In the genomic region with DNA sequence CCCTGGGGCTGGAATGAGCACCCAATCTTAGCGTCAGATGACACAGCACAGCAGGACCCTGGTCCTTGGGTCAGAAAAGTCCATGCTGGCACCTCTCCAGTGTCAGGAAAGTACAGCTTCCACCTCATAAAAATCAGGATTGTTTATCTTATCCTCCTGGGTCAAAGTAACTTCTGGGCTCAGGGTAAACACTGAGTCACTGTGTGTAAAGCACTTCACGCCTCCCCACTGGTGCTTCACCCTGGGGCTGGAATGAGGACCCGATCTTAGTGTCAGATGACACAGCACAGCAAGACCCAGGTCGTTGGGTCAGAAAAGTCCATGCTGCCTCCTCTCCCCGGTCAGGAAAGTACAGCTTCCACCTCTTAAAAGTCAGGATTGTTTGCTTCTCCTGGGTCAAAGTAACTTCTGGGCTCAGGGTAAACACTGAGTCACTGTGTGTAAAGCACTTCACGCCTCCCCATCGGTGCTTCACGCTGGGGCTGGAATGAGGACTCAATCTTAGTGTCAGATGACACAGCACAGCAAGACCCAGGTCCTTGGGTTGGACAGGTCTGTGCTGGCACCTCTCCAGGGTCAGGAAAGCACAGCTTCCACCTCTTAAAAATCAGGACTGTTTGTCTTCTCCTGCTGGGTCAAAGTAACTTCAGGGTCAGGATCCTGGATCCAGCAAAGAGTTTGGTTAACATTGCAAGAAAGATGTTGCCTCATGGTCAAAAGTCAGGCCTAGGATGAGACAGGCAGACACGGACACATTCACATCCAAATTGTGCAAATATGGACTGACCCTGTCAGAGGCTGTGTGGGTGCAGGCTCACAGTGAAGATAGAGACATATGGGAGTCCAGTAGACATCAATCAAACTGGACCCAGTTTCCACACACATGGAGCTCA, we compare ENCODE assay signal across 1 cellular context.
TF ChIP-seq lines count a peak whose summit lies in the region.

No MANE protein-coding gene starts in this region.

TF ChIP-seq in HepG2, 621 proteins besides CTCF, POLR2A, EP300 and RAD21 (continued from another document and continues in another):
- TF ChIP-seq, protein P1, sequence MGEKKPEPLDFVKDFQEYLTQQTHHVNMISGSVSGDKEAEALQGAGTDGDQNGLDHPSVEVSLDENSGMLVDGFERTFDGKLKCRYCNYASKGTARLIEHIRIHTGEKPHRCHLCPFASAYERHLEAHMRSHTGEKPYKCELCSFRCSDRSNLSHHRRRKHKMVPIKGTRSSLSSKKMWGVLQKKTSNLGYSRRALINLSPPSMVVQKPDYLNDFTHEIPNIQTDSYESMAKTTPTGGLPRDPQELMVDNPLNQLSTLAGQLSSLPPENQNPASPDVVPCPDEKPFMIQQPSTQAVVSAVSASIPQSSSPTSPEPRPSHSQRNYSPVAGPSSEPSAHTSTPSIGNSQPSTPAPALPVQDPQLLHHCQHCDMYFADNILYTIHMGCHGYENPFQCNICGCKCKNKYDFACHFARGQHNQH (CRISPR knock-in tag; IDR thresholded peaks at IDR 0.05) = peak; percentile 92
- TF ChIP-seq REL (CRISPR knock-in tag; conservative IDR thresholded peaks at IDR 0.05) (no peak), ZSCAN31 (CRISPR knock-in tag; IDR thresholded peaks at IDR 0.05; ENCODE audit: low read depth) (no peak), RAD51 (IDR thresholded peaks at IDR 0.05; ENCODE audit: borderline replicate concordance) (no peak), RARG (CRISPR knock-in tag; IDR thresholded peaks at IDR 0.05; ENCODE audit: low read depth) (0 out of 2 replicates have a peak, but pooled peaks have one; percentile 89), PAF1 (CRISPR knock-in tag; IDR thresholded peaks at IDR 0.05) (no peak), ZNF510 (CRISPR knock-in tag; IDR thresholded peaks at IDR 0.05; ENCODE audit: low read depth) (peak; percentile 83; the same call in 1 of the 2 replicates), RBFOX2 (IDR thresholded peaks at IDR 0.05; ENCODE audit: low read depth, low read length) (no peak), NCOA2 (CRISPR knock-in tag; IDR thresholded peaks at IDR 0.05) (peak; percentile 66; the same call in 1 of the 2 replicates), HOXA7 (CRISPR knock-in tag; IDR thresholded peaks at IDR 0.05) (no peak), ZNF598 (CRISPR knock-in tag; IDR thresholded peaks at IDR 0.05; ENCODE audit: borderline replicate concordance) (no peak), KAT8 (CRISPR knock-in tag; IDR thresholded peaks at IDR 0.05) (peak; percentile 33; the same call in 1 of the 2 replicates), ZNF225 (CRISPR knock-in tag; IDR thresholded peaks at IDR 0.05) (no peak), MIXL1 (CRISPR knock-in tag; IDR thresholded peaks at IDR 0.05) (peak; percentile 61), NR3C1 (CRISPR knock-in tag; IDR thresholded peaks at IDR 0.05) (no peak), PRMT3 (CRISPR knock-in tag; IDR thresholded peaks at IDR 0.05; ENCODE audit: borderline replicate concordance, low read depth) (0 out of 2 replicates have a peak, but pooled peaks have one; percentile 66), CREB1 (IDR thresholded peaks at IDR 0.05) (peak; percentile 73), CREB1 (CRISPR knock-in tag; IDR thresholded peaks at IDR 0.05) (peak; percentile 81)
- TF ChIP-seq, protein P2, sequence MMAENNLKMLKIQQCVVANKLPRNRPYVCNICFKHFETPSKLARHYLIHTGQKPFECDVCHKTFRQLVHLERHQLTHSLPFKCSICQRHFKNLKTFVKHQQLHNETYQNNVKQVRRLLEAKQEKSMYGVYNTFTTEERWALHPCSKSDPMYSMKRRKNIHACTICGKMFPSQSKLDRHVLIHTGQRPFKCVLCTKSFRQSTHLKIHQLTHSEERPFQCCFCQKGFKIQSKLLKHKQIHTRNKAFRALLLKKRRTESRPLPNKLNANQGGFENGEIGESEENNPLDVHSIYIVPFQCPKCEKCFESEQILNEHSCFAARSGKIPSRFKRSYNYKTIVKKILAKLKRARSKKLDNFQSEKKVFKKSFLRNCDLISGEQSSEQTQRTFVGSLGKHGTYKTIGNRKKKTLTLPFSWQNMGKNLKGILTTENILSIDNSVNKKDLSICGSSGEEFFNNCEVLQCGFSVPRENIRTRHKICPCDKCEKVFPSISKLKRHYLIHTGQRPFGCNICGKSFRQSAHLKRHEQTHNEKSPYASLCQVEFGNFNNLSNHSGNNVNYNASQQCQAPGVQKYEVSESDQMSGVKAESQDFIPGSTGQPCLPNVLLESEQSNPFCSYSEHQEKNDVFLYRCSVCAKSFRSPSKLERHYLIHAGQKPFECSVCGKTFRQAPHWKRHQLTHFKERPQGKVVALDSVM (CRISPR knock-in tag; IDR thresholded peaks at IDR 0.05) = peak; percentile 40; the same call in 1 of the 2 replicates
- TF ChIP-seq, protein P3, sequence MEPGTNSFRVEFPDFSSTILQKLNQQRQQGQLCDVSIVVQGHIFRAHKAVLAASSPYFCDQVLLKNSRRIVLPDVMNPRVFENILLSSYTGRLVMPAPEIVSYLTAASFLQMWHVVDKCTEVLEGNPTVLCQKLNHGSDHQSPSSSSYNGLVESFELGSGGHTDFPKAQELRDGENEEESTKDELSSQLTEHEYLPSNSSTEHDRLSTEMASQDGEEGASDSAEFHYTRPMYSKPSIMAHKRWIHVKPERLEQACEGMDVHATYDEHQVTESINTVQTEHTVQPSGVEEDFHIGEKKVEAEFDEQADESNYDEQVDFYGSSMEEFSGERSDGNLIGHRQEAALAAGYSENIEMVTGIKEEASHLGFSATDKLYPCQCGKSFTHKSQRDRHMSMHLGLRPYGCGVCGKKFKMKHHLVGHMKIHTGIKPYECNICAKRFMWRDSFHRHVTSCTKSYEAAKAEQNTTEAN (CRISPR knock-in tag; conservative IDR thresholded peaks at IDR 0.05) = peak; percentile 52; the same call in 1 of the 2 replicates
- TF ChIP-seq, protein P4, sequence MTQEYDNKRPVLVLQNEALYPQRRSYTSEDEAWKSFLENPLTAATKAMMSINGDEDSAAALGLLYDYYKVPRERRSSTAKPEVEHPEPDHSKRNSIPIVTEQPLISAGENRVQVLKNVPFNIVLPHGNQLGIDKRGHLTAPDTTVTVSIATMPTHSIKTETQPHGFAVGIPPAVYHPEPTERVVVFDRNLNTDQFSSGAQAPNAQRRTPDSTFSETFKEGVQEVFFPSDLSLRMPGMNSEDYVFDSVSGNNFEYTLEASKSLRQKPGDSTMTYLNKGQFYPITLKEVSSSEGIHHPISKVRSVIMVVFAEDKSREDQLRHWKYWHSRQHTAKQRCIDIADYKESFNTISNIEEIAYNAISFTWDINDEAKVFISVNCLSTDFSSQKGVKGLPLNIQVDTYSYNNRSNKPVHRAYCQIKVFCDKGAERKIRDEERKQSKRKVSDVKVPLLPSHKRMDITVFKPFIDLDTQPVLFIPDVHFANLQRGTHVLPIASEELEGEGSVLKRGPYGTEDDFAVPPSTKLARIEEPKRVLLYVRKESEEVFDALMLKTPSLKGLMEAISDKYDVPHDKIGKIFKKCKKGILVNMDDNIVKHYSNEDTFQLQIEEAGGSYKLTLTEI (CRISPR knock-in tag; conservative IDR thresholded peaks at IDR 0.05) = no peak
- TF ChIP-seq, protein P5, sequence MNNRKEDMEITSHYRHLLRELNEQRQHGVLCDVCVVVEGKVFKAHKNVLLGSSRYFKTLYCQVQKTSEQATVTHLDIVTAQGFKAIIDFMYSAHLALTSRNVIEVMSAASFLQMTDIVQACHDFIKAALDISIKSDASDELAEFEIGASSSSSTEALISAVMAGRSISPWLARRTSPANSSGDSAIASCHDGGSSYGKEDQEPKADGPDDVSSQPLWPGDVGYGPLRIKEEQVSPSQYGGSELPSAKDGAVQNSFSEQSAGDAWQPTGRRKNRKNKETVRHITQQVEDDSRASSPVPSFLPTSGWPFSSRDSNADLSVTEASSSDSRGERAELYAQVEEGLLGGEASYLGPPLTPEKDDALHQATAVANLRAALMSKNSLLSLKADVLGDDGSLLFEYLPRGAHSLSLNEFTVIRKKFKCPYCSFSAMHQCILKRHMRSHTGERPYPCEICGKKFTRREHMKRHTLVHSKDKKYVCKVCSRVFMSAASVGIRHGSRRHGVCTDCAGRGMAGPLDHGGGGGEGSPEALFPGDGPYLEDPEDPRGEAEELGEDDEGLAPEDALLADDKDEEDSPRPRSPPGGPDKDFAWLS (CRISPR knock-in tag; IDR thresholded peaks at IDR 0.05; ENCODE audit: borderline replicate concordance) = no peak
- TF ChIP-seq, protein P6, sequence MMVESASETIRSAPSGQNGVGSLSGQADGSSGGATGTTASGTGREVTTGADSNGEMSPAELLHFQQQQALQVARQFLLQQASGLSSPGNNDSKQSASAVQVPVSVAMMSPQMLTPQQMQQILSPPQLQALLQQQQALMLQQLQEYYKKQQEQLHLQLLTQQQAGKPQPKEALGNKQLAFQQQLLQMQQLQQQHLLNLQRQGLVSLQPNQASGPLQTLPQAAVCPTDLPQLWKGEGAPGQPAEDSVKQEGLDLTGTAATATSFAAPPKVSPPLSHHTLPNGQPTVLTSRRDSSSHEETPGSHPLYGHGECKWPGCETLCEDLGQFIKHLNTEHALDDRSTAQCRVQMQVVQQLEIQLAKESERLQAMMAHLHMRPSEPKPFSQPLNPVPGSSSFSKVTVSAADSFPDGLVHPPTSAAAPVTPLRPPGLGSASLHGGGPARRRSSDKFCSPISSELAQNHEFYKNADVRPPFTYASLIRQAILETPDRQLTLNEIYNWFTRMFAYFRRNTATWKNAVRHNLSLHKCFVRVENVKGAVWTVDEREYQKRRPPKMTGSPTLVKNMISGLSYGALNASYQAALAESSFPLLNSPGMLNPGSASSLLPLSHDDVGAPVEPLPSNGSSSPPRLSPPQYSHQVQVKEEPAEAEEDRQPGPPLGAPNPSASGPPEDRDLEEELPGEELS (CRISPR knock-in tag; IDR thresholded peaks at IDR 0.05) = peak; percentile 88
- TF ChIP-seq, protein P7, sequence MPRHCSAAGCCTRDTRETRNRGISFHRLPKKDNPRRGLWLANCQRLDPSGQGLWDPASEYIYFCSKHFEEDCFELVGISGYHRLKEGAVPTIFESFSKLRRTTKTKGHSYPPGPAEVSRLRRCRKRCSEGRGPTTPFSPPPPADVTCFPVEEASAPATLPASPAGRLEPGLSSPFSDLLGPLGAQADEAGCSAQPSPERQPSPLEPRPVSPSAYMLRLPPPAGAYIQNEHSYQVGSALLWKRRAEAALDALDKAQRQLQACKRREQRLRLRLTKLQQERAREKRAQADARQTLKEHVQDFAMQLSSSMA (CRISPR knock-in tag; IDR thresholded peaks at IDR 0.05) = no peak
- TF ChIP-seq, protein P8, sequence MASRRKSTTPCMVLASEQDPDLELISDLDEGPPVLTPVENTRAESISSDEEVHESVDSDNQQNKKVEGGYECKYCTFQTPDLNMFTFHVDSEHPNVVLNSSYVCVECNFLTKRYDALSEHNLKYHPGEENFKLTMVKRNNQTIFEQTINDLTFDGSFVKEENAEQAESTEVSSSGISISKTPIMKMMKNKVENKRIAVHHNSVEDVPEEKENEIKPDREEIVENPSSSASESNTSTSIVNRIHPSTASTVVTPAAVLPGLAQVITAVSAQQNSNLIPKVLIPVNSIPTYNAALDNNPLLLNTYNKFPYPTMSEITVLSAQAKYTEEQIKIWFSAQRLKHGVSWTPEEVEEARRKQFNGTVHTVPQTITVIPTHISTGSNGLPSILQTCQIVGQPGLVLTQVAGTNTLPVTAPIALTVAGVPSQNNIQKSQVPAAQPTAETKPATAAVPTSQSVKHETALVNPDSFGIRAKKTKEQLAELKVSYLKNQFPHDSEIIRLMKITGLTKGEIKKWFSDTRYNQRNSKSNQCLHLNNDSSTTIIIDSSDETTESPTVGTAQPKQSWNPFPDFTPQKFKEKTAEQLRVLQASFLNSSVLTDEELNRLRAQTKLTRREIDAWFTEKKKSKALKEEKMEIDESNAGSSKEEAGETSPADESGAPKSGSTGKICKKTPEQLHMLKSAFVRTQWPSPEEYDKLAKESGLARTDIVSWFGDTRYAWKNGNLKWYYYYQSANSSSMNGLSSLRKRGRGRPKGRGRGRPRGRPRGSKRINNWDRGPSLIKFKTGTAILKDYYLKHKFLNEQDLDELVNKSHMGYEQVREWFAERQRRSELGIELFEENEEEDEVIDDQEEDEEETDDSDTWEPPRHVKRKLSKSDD (CRISPR knock-in tag; IDR thresholded peaks at IDR 0.05; ENCODE audit: low read depth) = peak; percentile 75; the same call in 1 of the 2 replicates
- TF ChIP-seq, protein P9, sequence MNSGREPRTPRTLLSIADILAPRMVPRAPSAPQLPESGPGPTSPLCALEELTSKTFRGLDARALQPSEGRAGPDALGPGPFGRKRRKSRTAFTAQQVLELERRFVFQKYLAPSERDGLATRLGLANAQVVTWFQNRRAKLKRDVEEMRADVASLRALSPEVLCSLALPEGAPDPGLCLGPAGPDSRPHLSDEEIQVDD (CRISPR knock-in tag; IDR thresholded peaks at IDR 0.05; ENCODE audit: borderline replicate concordance) = no peak
- TF ChIP-seq, protein P10, sequence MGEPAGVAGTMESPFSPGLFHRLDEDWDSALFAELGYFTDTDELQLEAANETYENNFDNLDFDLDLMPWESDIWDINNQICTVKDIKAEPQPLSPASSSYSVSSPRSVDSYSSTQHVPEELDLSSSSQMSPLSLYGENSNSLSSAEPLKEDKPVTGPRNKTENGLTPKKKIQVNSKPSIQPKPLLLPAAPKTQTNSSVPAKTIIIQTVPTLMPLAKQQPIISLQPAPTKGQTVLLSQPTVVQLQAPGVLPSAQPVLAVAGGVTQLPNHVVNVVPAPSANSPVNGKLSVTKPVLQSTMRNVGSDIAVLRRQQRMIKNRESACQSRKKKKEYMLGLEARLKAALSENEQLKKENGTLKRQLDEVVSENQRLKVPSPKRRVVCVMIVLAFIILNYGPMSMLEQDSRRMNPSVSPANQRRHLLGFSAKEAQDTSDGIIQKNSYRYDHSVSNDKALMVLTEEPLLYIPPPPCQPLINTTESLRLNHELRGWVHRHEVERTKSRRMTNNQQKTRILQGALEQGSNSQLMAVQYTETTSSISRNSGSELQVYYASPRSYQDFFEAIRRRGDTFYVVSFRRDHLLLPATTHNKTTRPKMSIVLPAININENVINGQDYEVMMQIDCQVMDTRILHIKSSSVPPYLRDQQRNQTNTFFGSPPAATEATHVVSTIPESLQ (CRISPR knock-in tag; conservative IDR thresholded peaks at IDR 0.05) = no peak
- TF ChIP-seq, protein P11, sequence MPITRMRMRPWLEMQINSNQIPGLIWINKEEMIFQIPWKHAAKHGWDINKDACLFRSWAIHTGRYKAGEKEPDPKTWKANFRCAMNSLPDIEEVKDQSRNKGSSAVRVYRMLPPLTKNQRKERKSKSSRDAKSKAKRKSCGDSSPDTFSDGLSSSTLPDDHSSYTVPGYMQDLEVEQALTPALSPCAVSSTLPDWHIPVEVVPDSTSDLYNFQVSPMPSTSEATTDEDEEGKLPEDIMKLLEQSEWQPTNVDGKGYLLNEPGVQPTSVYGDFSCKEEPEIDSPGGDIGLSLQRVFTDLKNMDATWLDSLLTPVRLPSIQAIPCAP (CRISPR knock-in tag; IDR thresholded peaks at IDR 0.05; ENCODE audit: low read depth) = 0 out of 2 replicates have a peak, but pooled peaks have one; percentile 41
- TF ChIP-seq, protein P12, sequence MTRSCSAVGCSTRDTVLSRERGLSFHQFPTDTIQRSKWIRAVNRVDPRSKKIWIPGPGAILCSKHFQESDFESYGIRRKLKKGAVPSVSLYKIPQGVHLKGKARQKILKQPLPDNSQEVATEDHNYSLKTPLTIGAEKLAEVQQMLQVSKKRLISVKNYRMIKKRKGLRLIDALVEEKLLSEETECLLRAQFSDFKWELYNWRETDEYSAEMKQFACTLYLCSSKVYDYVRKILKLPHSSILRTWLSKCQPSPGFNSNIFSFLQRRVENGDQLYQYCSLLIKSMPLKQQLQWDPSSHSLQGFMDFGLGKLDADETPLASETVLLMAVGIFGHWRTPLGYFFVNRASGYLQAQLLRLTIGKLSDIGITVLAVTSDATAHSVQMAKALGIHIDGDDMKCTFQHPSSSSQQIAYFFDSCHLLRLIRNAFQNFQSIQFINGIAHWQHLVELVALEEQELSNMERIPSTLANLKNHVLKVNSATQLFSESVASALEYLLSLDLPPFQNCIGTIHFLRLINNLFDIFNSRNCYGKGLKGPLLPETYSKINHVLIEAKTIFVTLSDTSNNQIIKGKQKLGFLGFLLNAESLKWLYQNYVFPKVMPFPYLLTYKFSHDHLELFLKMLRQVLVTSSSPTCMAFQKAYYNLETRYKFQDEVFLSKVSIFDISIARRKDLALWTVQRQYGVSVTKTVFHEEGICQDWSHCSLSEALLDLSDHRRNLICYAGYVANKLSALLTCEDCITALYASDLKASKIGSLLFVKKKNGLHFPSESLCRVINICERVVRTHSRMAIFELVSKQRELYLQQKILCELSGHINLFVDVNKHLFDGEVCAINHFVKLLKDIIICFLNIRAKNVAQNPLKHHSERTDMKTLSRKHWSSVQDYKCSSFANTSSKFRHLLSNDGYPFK (CRISPR knock-in tag; IDR thresholded peaks at IDR 0.05; ENCODE audit: borderline replicate concordance) = peak; percentile 37; the same call in 1 of the 2 replicates
